1 cellular context compared by ENCODE assay signal in the genomic region with DNA sequence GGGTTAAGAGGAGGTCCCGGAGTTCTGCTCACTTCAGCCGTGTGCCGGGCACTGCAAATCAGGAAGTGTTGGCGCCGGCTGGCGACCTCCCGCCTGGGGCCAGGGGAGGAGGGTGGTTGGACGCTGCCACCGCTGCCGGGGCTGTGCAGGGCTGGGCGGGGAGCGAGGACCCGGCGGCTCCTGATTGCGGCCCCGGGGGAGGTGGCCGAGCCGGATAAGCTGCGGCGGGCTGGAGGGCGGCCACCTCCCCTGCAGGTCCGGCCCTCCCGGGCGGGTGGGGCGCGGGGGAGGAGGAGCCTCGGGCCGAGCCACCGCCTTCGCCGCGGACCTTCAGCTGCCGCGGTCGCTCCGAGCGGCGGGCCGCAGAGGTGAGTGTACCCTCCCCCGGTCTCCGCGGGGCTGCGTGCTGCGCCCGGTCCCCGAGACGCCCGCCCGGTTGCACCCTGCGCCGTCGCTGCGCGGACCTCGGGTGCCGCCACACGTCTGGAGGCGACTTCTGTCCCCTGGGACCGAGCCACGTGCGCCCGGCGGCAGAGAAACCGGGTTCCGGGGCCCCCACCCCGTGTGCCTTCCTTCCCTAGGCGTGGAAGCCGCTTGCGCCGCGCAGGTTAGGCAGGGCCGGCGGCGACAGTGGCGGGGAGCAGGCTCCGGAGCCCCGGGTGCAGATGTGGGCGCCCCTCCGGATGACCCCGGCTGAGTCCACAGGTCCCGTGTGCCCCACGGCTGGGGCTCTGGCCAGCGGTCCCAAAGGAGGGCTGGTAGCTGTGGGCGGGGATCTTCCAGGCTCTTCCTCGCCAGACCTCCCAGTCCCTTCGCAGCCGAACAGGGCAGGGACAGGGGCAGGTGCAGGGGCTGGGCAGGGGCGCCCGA.
TF ChIP-seq lines count a peak whose summit lies in the region.

A gene with protein sequence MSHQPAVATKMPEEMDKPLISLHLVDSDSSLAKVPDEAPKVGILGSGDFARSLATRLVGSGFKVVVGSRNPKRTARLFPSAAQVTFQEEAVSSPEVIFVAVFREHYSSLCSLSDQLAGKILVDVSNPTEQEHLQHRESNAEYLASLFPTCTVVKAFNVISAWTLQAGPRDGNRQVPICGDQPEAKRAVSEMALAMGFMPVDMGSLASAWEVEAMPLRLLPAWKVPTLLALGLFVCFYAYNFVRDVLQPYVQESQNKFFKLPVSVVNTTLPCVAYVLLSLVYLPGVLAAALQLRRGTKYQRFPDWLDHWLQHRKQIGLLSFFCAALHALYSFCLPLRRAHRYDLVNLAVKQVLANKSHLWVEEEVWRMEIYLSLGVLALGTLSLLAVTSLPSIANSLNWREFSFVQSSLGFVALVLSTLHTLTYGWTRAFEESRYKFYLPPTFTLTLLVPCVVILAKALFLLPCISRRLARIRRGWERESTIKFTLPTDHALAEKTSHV (plus strand): TSS at position 314 of the 870 bp plus-strand sequence. CDS start 7,179 bp downstream, outside the sequence.

TF ChIP-seq in HepG2, 621 proteins besides CTCF, POLR2A, EP300 and RAD21 (continued from another document and continues in another):
- TF ChIP-seq, protein P1, sequence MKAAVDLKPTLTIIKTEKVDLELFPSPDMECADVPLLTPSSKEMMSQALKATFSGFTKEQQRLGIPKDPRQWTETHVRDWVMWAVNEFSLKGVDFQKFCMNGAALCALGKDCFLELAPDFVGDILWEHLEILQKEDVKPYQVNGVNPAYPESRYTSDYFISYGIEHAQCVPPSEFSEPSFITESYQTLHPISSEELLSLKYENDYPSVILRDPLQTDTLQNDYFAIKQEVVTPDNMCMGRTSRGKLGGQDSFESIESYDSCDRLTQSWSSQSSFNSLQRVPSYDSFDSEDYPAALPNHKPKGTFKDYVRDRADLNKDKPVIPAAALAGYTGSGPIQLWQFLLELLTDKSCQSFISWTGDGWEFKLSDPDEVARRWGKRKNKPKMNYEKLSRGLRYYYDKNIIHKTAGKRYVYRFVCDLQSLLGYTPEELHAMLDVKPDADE (CRISPR knock-in tag; IDR thresholded peaks at IDR 0.05) = no peak
- TF ChIP-seq HIVEP1 (CRISPR knock-in tag; IDR thresholded peaks at IDR 0.05) (peak; percentile 27; the same call in 1 of the 2 replicates), PAWR (CRISPR knock-in tag; IDR thresholded peaks at IDR 0.05; ENCODE audit: borderline replicate concordance) (0 out of 2 replicates have a peak, but pooled peaks have one; percentile 58), ZNF773 (CRISPR knock-in tag; IDR thresholded peaks at IDR 0.05; ENCODE audit: borderline replicate concordance) (peak; percentile 61; the same call in 1 of the 2 replicates), ZBTB8A (CRISPR knock-in tag; IDR thresholded peaks at IDR 0.05; ENCODE audit: borderline replicate concordance, low read depth) (peak; percentile 60; the same call in 1 of the 2 replicates), TOE1 (CRISPR knock-in tag; IDR thresholded peaks at IDR 0.05) (no peak), TBX2 (CRISPR knock-in tag; IDR thresholded peaks at IDR 0.05; ENCODE audit: borderline replicate concordance) (peak; percentile 41; the same call in 1 of the 2 replicates), MBD4 (IDR thresholded peaks at IDR 0.05; ENCODE audit: borderline replicate concordance, low read length) (no peak), EZH2 (conservative IDR thresholded peaks at IDR 0.05; ENCODE audit: low read depth, low read length) (no peak), ZNF552 (CRISPR knock-in tag; IDR thresholded peaks at IDR 0.05; ENCODE audit: borderline replicate concordance) (peak; percentile 84; the same call in 1 of the 2 replicates), ZNF225 (CRISPR knock-in tag; IDR thresholded peaks at IDR 0.05) (peak; percentile 64; the same call in 1 of the 2 replicates), ATAD3A (CRISPR knock-in tag; IDR thresholded peaks at IDR 0.05) (no peak), ZNF496 (CRISPR knock-in tag; IDR thresholded peaks at IDR 0.05; ENCODE audit: insufficient replicate concordance) (no peak), ZNF781 (CRISPR knock-in tag; IDR thresholded peaks at IDR 0.05; ENCODE audit: borderline replicate concordance, not compliant biosample characterization) (peak; percentile 63), ZNF350 (CRISPR knock-in tag; IDR thresholded peaks at IDR 0.05; ENCODE audit: borderline replicate concordance, low read depth) (no peak), ZNF20 (CRISPR knock-in tag; IDR thresholded peaks at IDR 0.05) (no peak), TMF1 (CRISPR knock-in tag; IDR thresholded peaks at IDR 0.05; ENCODE audit: low read depth) (0 out of 2 replicates have a peak, but pooled peaks have one; percentile 50), SOX13 (IDR thresholded peaks at IDR 0.05) (no peak), SOX13 (CRISPR knock-in tag; conservative IDR thresholded peaks at IDR 0.05 in 1 of 2, IDR thresholded peaks at IDR 0.05 in 1 of 2) (no peak), ZZZ3 (CRISPR knock-in tag; IDR thresholded peaks at IDR 0.05; ENCODE audit: borderline replicate concordance) (0 out of 2 replicates have a peak, but pooled peaks have one; percentile 33), HCFC1 (IDR thresholded peaks at IDR 0.05; ENCODE audit: low read depth, low read length) (no peak), FOSL1 (CRISPR knock-in tag; IDR thresholded peaks at IDR 0.05; ENCODE audit: borderline replicate concordance) (no peak), PHF8 (CRISPR knock-in tag; IDR thresholded peaks at IDR 0.05) (peak; percentile 87), ZNF605 (CRISPR knock-in tag; IDR thresholded peaks at IDR 0.05) (no peak), NFYB (CRISPR knock-in tag; IDR thresholded peaks at IDR 0.05) (0 out of 2 replicates have a peak, but pooled peaks have one; percentile 24), MED1 (CRISPR knock-in tag; IDR thresholded peaks at IDR 0.05) (0 out of 2 replicates have a peak, but pooled peaks have one; percentile 5), ZNF766 (CRISPR knock-in tag; IDR thresholded peaks at IDR 0.05; ENCODE audit: borderline replicate concordance) (peak; percentile 28; the same call in 1 of the 2 replicates), CAMTA2 (CRISPR knock-in tag; IDR thresholded peaks at IDR 0.05; ENCODE audit: borderline replicate concordance) (peak; percentile 72; the same call in 1 of the 2 replicates), GATAD1 (CRISPR knock-in tag; IDR thresholded peaks at IDR 0.05) (no peak; the same call in 1 of the 2 replicates), MAFG (CRISPR knock-in tag; IDR thresholded peaks at IDR 0.05) (no peak), HNF4G (IDR thresholded peaks at IDR 0.05; ENCODE audit: borderline replicate concordance, low read depth, low read length) (no peak), HNF4G (CRISPR knock-in tag; IDR thresholded peaks at IDR 0.05; ENCODE audit: borderline replicate concordance, low read depth) (no peak), MAF1 (CRISPR knock-in tag; IDR thresholded peaks at IDR 0.05; ENCODE audit: borderline replicate concordance) (no peak), ZNF180 (CRISPR knock-in tag; IDR thresholded peaks at IDR 0.05; ENCODE audit: borderline replicate concordance, low read depth) (no peak), AGO1 (IDR thresholded peaks at IDR 0.05; ENCODE audit: low read depth, low read length, poor library complexity, severe bottlenecking) (no peak)
- TF ChIP-seq, protein P2, sequence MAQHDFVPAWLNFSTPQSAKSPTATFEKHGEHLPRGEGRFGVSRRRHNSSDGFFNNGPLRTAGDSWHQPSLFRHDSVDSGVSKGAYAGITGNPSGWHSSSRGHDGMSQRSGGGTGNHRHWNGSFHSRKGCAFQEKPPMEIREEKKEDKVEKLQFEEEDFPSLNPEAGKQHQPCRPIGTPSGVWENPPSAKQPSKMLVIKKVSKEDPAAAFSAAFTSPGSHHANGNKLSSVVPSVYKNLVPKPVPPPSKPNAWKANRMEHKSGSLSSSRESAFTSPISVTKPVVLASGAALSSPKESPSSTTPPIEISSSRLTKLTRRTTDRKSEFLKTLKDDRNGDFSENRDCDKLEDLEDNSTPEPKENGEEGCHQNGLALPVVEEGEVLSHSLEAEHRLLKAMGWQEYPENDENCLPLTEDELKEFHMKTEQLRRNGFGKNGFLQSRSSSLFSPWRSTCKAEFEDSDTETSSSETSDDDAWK (CRISPR knock-in tag; IDR thresholded peaks at IDR 0.05) = no peak
- TF ChIP-seq, protein P3, sequence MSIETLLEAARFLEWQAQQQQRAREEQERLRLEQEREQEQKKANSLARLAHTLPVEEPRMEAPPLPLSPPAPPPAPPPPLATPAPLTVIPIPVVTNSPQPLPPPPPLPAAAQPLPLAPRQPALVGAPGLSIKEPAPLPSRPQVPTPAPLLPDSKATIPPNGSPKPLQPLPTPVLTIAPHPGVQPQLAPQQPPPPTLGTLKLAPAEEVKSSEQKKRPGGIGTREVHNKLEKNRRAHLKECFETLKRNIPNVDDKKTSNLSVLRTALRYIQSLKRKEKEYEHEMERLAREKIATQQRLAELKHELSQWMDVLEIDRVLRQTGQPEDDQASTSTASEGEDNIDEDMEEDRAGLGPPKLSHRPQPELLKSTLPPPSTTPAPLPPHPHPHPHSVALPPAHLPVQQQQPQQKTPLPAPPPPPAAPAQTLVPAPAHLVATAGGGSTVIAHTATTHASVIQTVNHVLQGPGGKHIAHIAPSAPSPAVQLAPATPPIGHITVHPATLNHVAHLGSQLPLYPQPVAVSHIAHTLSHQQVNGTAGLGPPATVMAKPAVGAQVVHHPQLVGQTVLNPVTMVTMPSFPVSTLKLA (IDR thresholded peaks at IDR 0.05) = no peak
- TF ChIP-seq, protein P4, sequence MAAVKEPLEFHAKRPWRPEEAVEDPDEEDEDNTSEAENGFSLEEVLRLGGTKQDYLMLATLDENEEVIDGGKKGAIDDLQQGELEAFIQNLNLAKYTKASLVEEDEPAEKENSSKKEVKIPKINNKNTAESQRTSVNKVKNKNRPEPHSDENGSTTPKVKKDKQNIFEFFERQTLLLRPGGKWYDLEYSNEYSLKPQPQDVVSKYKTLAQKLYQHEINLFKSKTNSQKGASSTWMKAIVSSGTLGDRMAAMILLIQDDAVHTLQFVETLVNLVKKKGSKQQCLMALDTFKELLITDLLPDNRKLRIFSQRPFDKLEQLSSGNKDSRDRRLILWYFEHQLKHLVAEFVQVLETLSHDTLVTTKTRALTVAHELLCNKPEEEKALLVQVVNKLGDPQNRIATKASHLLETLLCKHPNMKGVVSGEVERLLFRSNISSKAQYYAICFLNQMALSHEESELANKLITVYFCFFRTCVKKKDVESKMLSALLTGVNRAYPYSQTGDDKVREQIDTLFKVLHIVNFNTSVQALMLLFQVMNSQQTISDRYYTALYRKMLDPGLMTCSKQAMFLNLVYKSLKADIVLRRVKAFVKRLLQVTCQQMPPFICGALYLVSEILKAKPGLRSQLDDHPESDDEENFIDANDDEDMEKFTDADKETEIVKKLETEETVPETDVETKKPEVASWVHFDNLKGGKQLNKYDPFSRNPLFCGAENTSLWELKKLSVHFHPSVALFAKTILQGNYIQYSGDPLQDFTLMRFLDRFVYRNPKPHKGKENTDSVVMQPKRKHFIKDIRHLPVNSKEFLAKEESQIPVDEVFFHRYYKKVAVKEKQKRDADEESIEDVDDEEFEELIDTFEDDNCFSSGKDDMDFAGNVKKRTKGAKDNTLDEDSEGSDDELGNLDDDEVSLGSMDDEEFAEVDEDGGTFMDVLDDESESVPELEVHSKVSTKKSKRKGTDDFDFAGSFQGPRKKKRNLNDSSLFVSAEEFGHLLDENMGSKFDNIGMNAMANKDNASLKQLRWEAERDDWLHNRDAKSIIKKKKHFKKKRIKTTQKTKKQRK (IDR thresholded peaks at IDR 0.05; ENCODE audit: low read length) = no peak
- TF ChIP-seq, protein P5, sequence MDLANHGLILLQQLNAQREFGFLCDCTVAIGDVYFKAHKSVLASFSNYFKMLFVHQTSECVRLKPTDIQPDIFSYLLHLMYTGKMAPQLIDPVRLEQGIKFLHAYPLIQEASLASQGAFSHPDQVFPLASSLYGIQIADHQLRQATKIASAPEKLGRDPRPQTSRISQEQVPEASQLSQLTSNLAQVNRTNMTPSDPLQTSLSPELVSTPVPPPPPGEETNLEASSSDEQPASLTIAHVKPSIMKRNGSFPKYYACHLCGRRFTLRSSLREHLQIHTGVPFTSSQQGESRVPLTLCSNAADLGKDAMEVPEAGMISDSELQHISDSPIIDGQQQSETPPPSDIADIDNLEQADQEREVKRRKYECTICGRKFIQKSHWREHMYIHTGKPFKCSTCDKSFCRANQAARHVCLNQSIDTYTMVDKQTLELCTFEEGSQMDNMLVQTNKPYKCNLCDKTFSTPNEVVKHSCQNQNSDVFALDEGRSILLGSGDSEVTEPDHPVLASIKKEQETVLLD (CRISPR knock-in tag; IDR thresholded peaks at IDR 0.05; ENCODE audit: low read depth) = peak; percentile 62; the same call in 1 of the 2 replicates
- TF ChIP-seq, protein P6, sequence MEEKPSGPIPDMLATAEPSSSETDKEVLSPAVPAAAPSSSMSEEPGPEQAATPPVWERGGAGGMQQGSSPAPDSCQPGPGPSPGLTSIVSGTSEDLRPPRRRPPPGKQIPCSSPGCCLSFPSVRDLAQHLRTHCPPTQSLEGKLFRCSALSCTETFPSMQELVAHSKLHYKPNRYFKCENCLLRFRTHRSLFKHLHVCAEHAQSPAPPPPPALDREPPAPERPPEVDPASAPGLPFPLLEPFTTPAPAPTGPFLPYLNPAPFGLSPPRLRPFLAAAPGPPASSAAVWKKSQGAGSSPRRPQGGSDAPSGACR (CRISPR knock-in tag; IDR thresholded peaks at IDR 0.05) = no peak; the same call in 1 of the 2 replicates
- TF ChIP-seq, protein P7, sequence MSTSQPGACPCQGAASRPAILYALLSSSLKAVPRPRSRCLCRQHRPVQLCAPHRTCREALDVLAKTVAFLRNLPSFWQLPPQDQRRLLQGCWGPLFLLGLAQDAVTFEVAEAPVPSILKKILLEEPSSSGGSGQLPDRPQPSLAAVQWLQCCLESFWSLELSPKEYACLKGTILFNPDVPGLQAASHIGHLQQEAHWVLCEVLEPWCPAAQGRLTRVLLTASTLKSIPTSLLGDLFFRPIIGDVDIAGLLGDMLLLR (CRISPR knock-in tag; IDR thresholded peaks at IDR 0.05) = peak; percentile 87; the same call in 1 of the 2 replicates
- TF ChIP-seq, protein P8, sequence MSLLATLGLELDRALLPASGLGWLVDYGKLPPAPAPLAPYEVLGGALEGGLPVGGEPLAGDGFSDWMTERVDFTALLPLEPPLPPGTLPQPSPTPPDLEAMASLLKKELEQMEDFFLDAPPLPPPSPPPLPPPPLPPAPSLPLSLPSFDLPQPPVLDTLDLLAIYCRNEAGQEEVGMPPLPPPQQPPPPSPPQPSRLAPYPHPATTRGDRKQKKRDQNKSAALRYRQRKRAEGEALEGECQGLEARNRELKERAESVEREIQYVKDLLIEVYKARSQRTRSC (CRISPR knock-in tag; IDR thresholded peaks at IDR 0.05; ENCODE audit: low read depth) = no peak
- TF ChIP-seq, protein P9, sequence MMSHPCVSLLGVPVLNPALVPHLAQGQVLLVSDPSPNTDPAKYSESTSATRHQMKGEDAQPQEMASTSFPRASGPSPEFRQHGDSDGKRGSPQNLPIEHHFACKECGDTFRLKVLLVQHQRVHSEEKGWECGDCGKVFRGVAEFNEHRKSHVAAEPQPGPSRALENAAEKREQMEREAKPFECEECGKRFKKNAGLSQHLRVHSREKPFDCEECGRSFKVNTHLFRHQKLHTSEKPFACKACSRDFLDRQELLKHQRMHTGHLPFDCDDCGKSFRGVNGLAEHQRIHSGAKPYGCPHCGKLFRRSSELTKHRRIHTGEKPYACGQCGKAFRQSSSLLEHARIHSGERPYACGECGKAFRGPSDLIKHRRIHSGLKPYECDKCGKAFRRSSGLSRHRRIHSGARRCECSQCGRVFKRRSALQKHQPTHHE (CRISPR knock-in tag; IDR thresholded peaks at IDR 0.05; ENCODE audit: borderline replicate concordance) = no peak
- TF ChIP-seq, protein P10, sequence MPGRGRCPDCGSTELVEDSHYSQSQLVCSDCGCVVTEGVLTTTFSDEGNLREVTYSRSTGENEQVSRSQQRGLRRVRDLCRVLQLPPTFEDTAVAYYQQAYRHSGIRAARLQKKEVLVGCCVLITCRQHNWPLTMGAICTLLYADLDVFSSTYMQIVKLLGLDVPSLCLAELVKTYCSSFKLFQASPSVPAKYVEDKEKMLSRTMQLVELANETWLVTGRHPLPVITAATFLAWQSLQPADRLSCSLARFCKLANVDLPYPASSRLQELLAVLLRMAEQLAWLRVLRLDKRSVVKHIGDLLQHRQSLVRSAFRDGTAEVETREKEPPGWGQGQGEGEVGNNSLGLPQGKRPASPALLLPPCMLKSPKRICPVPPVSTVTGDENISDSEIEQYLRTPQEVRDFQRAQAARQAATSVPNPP (CRISPR knock-in tag; IDR thresholded peaks at IDR 0.05) = peak; percentile 68; the same call in 1 of the 2 replicates
